Comparison of ENCODE assay signal across 18 cellular contexts in genomic region chr3:115617573-115617972, GRCh38. TPM values are rescaled to one million over a fixed set of nuclear protein-coding genes. Genes with fewer than 3 reads are reported as not detected.
DNase-seq lines count a peak whose midpoint lies in the region; ATAC-seq lines count a peak whose summit lies in the region.
"Had no signal": no experiment of that assay in that cellular context is flagged by ENCODE, and none has a peak within 500 bp of the region (broad histone marks: within the 10 kb centered on the region; RNA-seq: fewer than 3 reads in every experiment).

No MANE protein-coding gene starts in this region.

- CTCF ChIA-PET in activated naive CD4-positive, alpha-beta T cell treated with anti-CD3 and anti-CD28 coated beads, Interleukin-2, amount 10 ng/mL, durations not matched to agents 7 days and 5 days (lab: Charles Lee): no interaction called here

- H3K27ac Mint-ChIP-seq in activated T-cell treated with anti-CD3 and anti-CD28 coated beads, Interleukin-2, amount 50 U/mL, for 24 hours: peak overlapping the region; percentile 45
- H3K27ac Mint-ChIP-seq in activated naive CD4-positive, alpha-beta T cell treated with anti-CD3 and anti-CD28 coated beads, Interleukin-2, amount 50 U/mL, for 72 hours: peak overlapping the region in 1 of 2 donors; percentile 46
- no peak overlapping the region for H3K27ac Mint-ChIP-seq in activated naive CD4-positive, alpha-beta T cell treated with anti-CD3 and anti-CD28 coated beads, Interleukin-2, amount 10 ng/mL, durations not matched to agents 7 days and 5 days
- H3K27ac Mint-ChIP-seq in activated T-helper 17 cell treated with anti-CD3 and anti-CD28 coated beads, Interleukin-2, amount 50 U/mL, for 72 hours: peak overlapping the region; percentile 71
- H3K27ac Mint-ChIP-seq: B cell; CD4-positive, CD25-positive, alpha-beta regulatory T cell; CD8-positive, alpha-beta memory T cell had no signal

- no peaks in the 10 kb centered on the region for H3K36me3 Mint-ChIP-seq in activated T-cell treated with anti-CD3 and anti-CD28 coated beads, Interleukin-2, amount 50 U/mL, for 24 hours (ENCODE audit: low read depth)
- no peaks in the 10 kb centered on the region for H3K36me3 Mint-ChIP-seq in activated naive CD4-positive, alpha-beta T cell treated with anti-CD3 and anti-CD28 coated beads, Interleukin-2, amount 50 U/mL, for 72 hours
- no peaks in the 10 kb centered on the region for H3K36me3 Mint-ChIP-seq in activated naive CD4-positive, alpha-beta T cell treated with anti-CD3 and anti-CD28 coated beads, Interleukin-2, amount 10 ng/mL, durations not matched to agents 7 days and 5 days
- no peaks in the 10 kb centered on the region for H3K36me3 Mint-ChIP-seq in activated T-helper 17 cell treated with anti-CD3 and anti-CD28 coated beads, Interleukin-2, amount 50 U/mL, for 72 hours (ENCODE audit: low read depth)
- H3K36me3 Mint-ChIP-seq: CD4-positive, CD25-positive, alpha-beta regulatory T cell; CD8-positive, alpha-beta memory T cell had no signal

- peaks cover 23% of the 10 kb centered on the region for H3K4me1 Mint-ChIP-seq in activated T-cell treated with anti-CD3 and anti-CD28 coated beads, Interleukin-2, amount 50 U/mL, for 24 hours (ENCODE audit: low read depth)
- no peaks in the 10 kb centered on the region for H3K4me1 Mint-ChIP-seq in activated naive CD4-positive, alpha-beta T cell treated with anti-CD3 and anti-CD28 coated beads, Interleukin-2, amount 10 ng/mL, durations not matched to agents 7 days and 5 days
- peaks cover 9% of the 10 kb centered on the region for H3K4me1 Mint-ChIP-seq in activated T-helper 17 cell treated with anti-CD3 and anti-CD28 coated beads, Interleukin-2, amount 50 U/mL, for 72 hours
- H3K4me1 Mint-ChIP-seq: B cell; CD4-positive, CD25-positive, alpha-beta regulatory T cell; CD8-positive, alpha-beta memory T cell had no signal

- no peak for DNase-seq in activated T-cell treated with anti-CD3 and anti-CD28 coated beads, Interleukin-2, amount 50 U/mL, for 24 hours
- no peak for DNase-seq in activated T-cell treated with anti-CD3 and anti-CD28 coated beads, Interleukin-2, amount 50 U/mL, for 1 hour
- DNase-seq in activated naive CD4-positive, alpha-beta T cell treated with anti-CD3 and anti-CD28 coated beads, Interleukin-2, amount 50 U/mL, for 72 hours (ENCODE audit: low spot score in 2 of 2): no peak
- no peak for DNase-seq in activated naive CD4-positive, alpha-beta T cell treated with anti-CD3 and anti-CD28 coated beads, Interleukin-2, amount 10 ng/mL, durations not matched to agents 7 days and 5 days
- no peak for DNase-seq in C1 segment of cervical spinal cord (lab: John Stamatoyannopoulos, UW)
- DNase-seq: CD4-positive, CD25-positive, alpha-beta regulatory T cell; CD8-positive, alpha-beta memory T cell; COR-L47; DMS 273 treated with DMSO at 0.1 percent for 48 hours; DMS53; DND-41; EL; GM23248 had no signal

- H3K9me3 Mint-ChIP-seq in activated T-cell treated with anti-CD3 and anti-CD28 coated beads, Interleukin-2, amount 50 U/mL, for 24 hours: no peaks in the 10 kb centered on the region
- H3K9me3 Mint-ChIP-seq in activated naive CD4-positive, alpha-beta T cell treated with anti-CD3 and anti-CD28 coated beads, Interleukin-2, amount 50 U/mL, for 72 hours: no peaks in the 10 kb centered on the region
- H3K9me3 Mint-ChIP-seq in activated naive CD4-positive, alpha-beta T cell treated with anti-CD3 and anti-CD28 coated beads, Interleukin-2, amount 10 ng/mL, durations not matched to agents 7 days and 5 days: no peaks in the 10 kb centered on the region
- no peaks in the 10 kb centered on the region for H3K9me3 Mint-ChIP-seq in activated T-helper 17 cell treated with anti-CD3 and anti-CD28 coated beads, Interleukin-2, amount 50 U/mL, for 72 hours
- H3K9me3 Mint-ChIP-seq: CD8-positive, alpha-beta memory T cell had no signal

- peaks cover 32% of the 10 kb centered on the region for H3K27me3 Mint-ChIP-seq in activated T-cell treated with anti-CD3 and anti-CD28 coated beads, Interleukin-2, amount 50 U/mL, for 24 hours
- H3K27me3 Mint-ChIP-seq in activated naive CD4-positive, alpha-beta T cell treated with anti-CD3 and anti-CD28 coated beads, Interleukin-2, amount 10 ng/mL, durations not matched to agents 7 days and 5 days: no peaks in the 10 kb centered on the region
- peaks cover 4% of the 10 kb centered on the region for H3K27me3 Mint-ChIP-seq in activated T-helper 17 cell treated with anti-CD3 and anti-CD28 coated beads, Interleukin-2, amount 50 U/mL, for 72 hours

- peak; percentile 67 to 84 for ATAC-seq in activated naive CD4-positive, alpha-beta T cell treated with anti-CD3 and anti-CD28 coated beads, Interleukin-2, amount 50 U/mL, for 72 hours
- peak; percentile 81 for ATAC-seq in activated T-helper 17 cell treated with anti-CD3 and anti-CD28 coated beads, Interleukin-2, amount 50 U/mL, for 72 hours (replicated peaks)
- ATAC-seq in HG03520 (IDR thresholded peaks at IDR 0.05; ENCODE audit: unreplicated experiment): no peak
- ATAC-seq: GM12878 had no signal

- H3K4me3 Mint-ChIP-seq in activated T-cell treated with anti-CD3 and anti-CD28 coated beads, Interleukin-2, amount 50 U/mL, for 24 hours: no peak overlapping the region
- no peak overlapping the region for H3K4me3 Mint-ChIP-seq in activated naive CD4-positive, alpha-beta T cell treated with anti-CD3 and anti-CD28 coated beads, Interleukin-2, amount 10 ng/mL, durations not matched to agents 7 days and 5 days
- peak overlapping the region; percentile 18 for H3K4me3 Mint-ChIP-seq in activated T-helper 17 cell treated with anti-CD3 and anti-CD28 coated beads, Interleukin-2, amount 50 U/mL, for 72 hours
- H3K4me3 Mint-ChIP-seq: B cell; CD4-positive, CD25-positive, alpha-beta regulatory T cell; CD8-positive, alpha-beta memory T cell had no signal

RNA-seq across cellular contexts. Expression of gene GAP43, which starts 5.7 kb away (rescaled TPM):
- total RNA-seq in activated naive CD4-positive, alpha-beta T cell treated with anti-CD3 and anti-CD28 coated beads, Interleukin-2, amount 50 U/mL, for 72 hours: not detected
- total RNA-seq in activated T-helper 17 cell treated with anti-CD3 and anti-CD28 coated beads, Interleukin-2, amount 50 U/mL, for 72 hours: not detected
- total RNA-seq: B cell; CD4-positive, CD25-positive, alpha-beta regulatory T cell; CD8-positive, alpha-beta memory T cell; G401; GM12878 had no signal
